8 cellular contexts compared by ENCODE assay signal in the genomic region with DNA sequence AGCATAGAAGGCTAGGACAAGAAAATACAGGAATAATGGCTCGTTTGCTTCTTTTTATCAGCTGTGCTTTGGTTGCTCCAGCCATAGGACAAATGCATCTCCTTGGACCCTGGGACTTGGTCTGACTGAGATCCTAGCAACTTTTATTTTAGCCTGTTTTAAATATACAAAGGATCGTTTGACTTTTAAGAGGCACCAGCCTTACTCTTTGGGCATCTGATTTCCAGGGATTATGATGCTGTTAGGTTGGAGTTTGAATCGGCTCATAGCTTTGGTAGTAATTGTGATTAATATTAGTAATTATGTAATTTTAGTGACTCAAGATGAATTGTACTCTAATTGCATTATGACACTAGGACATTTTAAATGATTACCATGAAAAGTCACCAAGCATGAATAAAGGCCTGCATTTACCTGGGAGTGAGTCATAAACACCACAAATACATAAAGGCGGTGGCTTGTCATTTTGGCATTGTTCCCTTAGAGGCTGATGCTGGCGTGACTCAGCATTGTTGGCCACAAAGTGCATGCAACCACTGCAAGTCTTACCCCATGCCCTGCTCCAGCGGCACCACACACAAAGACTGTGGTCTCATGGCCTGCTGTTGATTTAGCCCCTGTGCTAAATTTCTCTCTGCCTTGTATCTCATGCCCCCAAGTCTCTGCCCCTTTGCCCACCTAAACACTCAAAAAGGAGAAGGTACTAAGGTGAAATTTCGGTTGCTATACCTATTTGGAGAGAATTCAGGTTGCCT. TPM values are rescaled to one million over a fixed set of nuclear protein-coding genes. Genes with fewer than 3 reads are reported as not detected.
DNase-seq lines count a peak whose midpoint lies in the region; ATAC-seq and TF ChIP-seq lines count a peak whose summit lies in the region.

No MANE protein-coding gene starts in this region.

- peak; percentile 94 for ATAC-seq in GM18907 (IDR thresholded peaks at IDR 0.05; ENCODE audit: unreplicated experiment)
- ATAC-seq in HG03108 (IDR thresholded peaks at IDR 0.05; ENCODE audit: unreplicated experiment), result peak; percentile 86
- peak; percentile 84 to 85 for ATAC-seq in gastrocnemius medialis

- H3K27me3 ChIP-seq in AG04450 (ENCODE audit: control insufficient read depth, insufficient read depth, low read length) (no peaks in the 10 kb centered on the region), fibroblast of lung (ENCODE audit: control insufficient read depth, insufficient read depth, low read length) (no peaks in the 10 kb centered on the region), gastrocnemius medialis (no peaks in the 10 kb centered on the region)

- no peak overlapping the region for H3K9ac ChIP-seq in fibroblast of lung (ENCODE audit: insufficient read depth, low read length)

- H3K27ac ChIP-seq in AG04450 (ENCODE audit: low read depth, low read length) (peak overlapping the region; percentile 67), fibroblast of lung (ENCODE audit: insufficient read depth, low read length) (peak overlapping the region; percentile 61), gastrocnemius medialis (peak overlapping the region; percentile 95 to 99 (median 98))

- POLR2A ChIA-PET in AG04450 (lab: Yijun Ruan, JAX), result interaction anchor here (0.7 to 2.0 kb wide), 2 partner anchors 12 to 1173 kb away, joined by 6 read pairs; a partner anchor contains a TSS

- H4K20me1 ChIP-seq in fibroblast of lung (ENCODE audit: control insufficient read depth, extremely low read depth, insufficient read depth, low read length), result no peaks in the 10 kb centered on the region

- no peak overlapping the region for H2AFZ ChIP-seq in fibroblast of lung (ENCODE audit: low read length)

- no peaks in the 10 kb centered on the region for H3K36me3 ChIP-seq in fibroblast of lung (ENCODE audit: control insufficient read depth, insufficient read depth, low read length)
- H3K36me3 ChIP-seq in gastrocnemius medialis, result no peaks in the 10 kb centered on the region

- no peak overlapping the region for H3K4me3 ChIP-seq in AG04450 (ENCODE audit: low read depth, low read length)
- H3K4me3 ChIP-seq in fibroblast of lung (replicated peaks in 1 of 4; ENCODE audit: control extremely low read depth in 1 of 4, insufficient read depth in 1 of 4, low read depth in 3 of 4, low read length in 4 of 4), result no peak overlapping the region
- peak overlapping the region in 1 of 4 donors; percentile 29 for H3K4me3 ChIP-seq in gastrocnemius medialis

- H3K4me2 ChIP-seq in fibroblast of lung (ENCODE audit: extremely low read depth, insufficient read depth, low read length), result peak overlapping the region; percentile 61

- intact Hi-C loops in gastrocnemius medialis (cut with DNase I; ENCODE audit: low total_unique reads), result no loop called here

- H3K79me2 ChIP-seq in fibroblast of lung (ENCODE audit: control insufficient read depth, insufficient read depth, low read length), result no peaks in the 10 kb centered on the region

- no peak for TF ChIP-seq POLR2A in gastrocnemius medialis (IDR thresholded peaks at IDR 0.05)

- H3K9me3 ChIP-seq in AG04450 (ENCODE audit: control insufficient read depth, insufficient read depth, low read length) (no peaks in the 10 kb centered on the region), fibroblast of lung (ENCODE audit: control insufficient read depth, insufficient read depth, low read depth, low read length) (no peaks in the 10 kb centered on the region), gastrocnemius medialis (no peaks in the 10 kb centered on the region)

- H3K4me1 ChIP-seq in fibroblast of lung (ENCODE audit: control insufficient read depth, extremely low read depth, insufficient read depth, low read length), result peaks cover 13% of the 10 kb centered on the region
- H3K4me1 ChIP-seq in gastrocnemius medialis, result peaks cover 40 to 66% of the 10 kb centered on the region in 2 donors

- DNase-seq in AG04450 (ENCODE audit: low read depth, low spot score) (peak; percentile 86), NCI-H69 (lab: John Stamatoyannopoulos, UW) (peak; percentile 86), fibroblast of lung (ENCODE audit: low read depth in 2 of 2) (peak; percentile 95 to 96), gastrocnemius medialis (peak; percentile 86 to 92), G401 (ENCODE audit: low spot score) (no peak)
- DNase-seq in activated CD8-positive, alpha-beta memory T cell treated with anti-CD3 and anti-CD28 coated beads for 48 hours (ENCODE audit: low read depth in 2 of 3, low spot score in 2 of 3), result peak in 2 of 3 experiments; percentile 31 to 38

- CTCF ChIA-PET in AG04450 (lab: Charles Lee), result interaction anchor here (0.5 kb wide), 1 partner anchor 336 kb away, joined by 3 read pairs; no protein-coding TSS in a partner anchor

- no peak for TF ChIP-seq CTCF in AG04450 (IDR thresholded peaks at IDR 0.05; ENCODE audit: low read depth, low read length)
- no peak for TF ChIP-seq CTCF in fibroblast of lung (conservative IDR thresholded peaks at IDR 0.05 in 1 of 2, IDR thresholded peaks at IDR 0.05 in 1 of 2; ENCODE audit: low read depth in 1 of 2, low read length in 2 of 2)
- TF ChIP-seq CTCF in gastrocnemius medialis (IDR thresholded peaks at IDR 0.05 in 4 of 5, conservative IDR thresholded peaks at IDR 0.05 in 1 of 5), result no peak

- in situ Hi-C loops in gastrocnemius medialis (cut with MboI; ENCODE audit: low sequenced_read_pairs in 4 of 4) (no loop called here), G401 (cut with HindIII; ENCODE audit: low sequenced_read_pairs) (no loop called here)

RNA-seq across cellular contexts. Expression of a gene that starts 12.4 kb away (rescaled TPM):
- polyA plus RNA-seq in AG04450 (2011; rRNA removed) (11.6 and 15.0 TPM in 2 replicates), fibroblast of lung (2.6 and 11.2 TPM in 2 replicates)
- polyA minus RNA-seq in AG04450 (2011; rRNA and poly(A)+ RNA removed), result 8.3 and 9.6 TPM in 2 replicates
- total RNA-seq in fibroblast of lung (2.1 and 4.1 TPM in 2 replicates), gastrocnemius medialis (100 to 1,000 TPM in 1 of 4 donors, 10 to 100 TPM in 2, 1 to 10 TPM in 1; 9.5 to 183 (median 26.5) TPM)
- polyA plus RNA-seq in fibroblast of lung (2012), result 1.7 and 7.1 TPM in 2 replicates
- polyA minus RNA-seq in fibroblast of lung (ENCODE audit: low replicate concordance), result 3.6 and 3.7 TPM in 2 replicates
- 2.5 and 7.8 TPM in 2 replicates for total RNA-seq in G401 (2014; rRNA removed; shearing (Covaris generic))
